In the genomic region with DNA sequence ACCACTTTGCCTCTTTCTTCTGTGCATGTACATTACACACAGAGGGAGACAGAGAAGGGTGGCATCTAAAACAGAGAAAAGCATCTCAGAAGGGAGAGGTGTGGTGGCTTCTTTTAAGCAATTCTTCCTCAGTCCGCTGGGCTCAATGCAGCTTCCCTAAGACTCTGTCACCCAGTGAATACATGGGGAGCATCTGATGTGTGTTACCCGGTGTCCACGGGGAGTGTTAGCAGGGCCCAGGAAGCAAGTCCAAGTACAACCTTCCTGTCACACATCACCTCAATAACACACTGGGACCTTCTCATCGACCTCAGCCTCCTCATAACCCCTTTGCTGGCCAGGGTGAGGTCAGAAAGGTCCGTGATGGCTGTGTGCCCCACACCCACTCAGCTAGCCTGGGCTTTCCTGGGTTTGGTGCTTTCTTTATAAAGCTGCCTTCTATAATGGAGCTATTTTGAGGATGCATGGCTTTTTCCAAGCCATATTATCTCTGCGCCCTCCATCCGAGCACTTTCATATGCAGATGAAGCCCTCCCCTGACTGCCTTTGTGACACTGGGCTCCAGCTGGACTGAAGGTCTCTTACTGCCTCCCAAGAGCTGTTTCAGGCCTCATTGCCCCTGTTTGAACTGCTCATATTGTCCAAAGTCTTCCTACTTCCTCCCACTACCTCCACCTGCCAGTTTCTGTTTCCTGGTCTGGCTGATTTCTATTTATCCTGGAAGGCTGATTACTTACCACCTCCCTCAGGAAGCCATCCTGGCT, we compare ENCODE assay signal across 17 cellular contexts. TPM values are rescaled to one million over a fixed set of nuclear protein-coding genes. Genes with fewer than 3 reads are reported as not detected.
DNase-seq lines count a peak whose midpoint lies in the region; ATAC-seq and TF ChIP-seq lines count a peak whose summit lies in the region.
"Had no signal": no experiment of that assay in that cellular context is flagged by ENCODE, and none has a peak within 500 bp of the region (broad histone marks: within the 10 kb centered on the region; RNA-seq: fewer than 3 reads in every experiment).

No MANE protein-coding gene starts in this region.

- H3K27me3 Mint-ChIP-seq in activated CD4-positive, alpha-beta T cell treated with anti-CD3 and anti-CD28 coated beads, Interleukin-2, amount 10 ng/mL, durations not matched to agents 24 days and 14 days, result no peaks in the 10 kb centered on the region
- H3K27me3 Mint-ChIP-seq in H9 (ENCODE audit: low read depth) (peaks cover 11% of the 10 kb centered on the region), nephron progenitor cell (ENCODE audit: low read depth, poor library complexity) (no peaks in the 10 kb centered on the region)
- H3K27me3 Mint-ChIP-seq in activated T-helper 17 cell treated with anti-CD3 and anti-CD28 coated beads, Interleukin-2, amount 50 U/mL, for 72 hours, result peaks cover under 1% of the 10 kb centered on the region

- H3K4me3 Mint-ChIP-seq in activated CD4-positive, alpha-beta T cell treated with anti-CD3 and anti-CD28 coated beads, Interleukin-2, amount 10 ng/mL, durations not matched to agents 24 days and 14 days, result peak overlapping the region; percentile 26
- peak overlapping the region; percentile 1 to 60; a peak in 4 of 5 replicates for H3K4me3 Mint-ChIP-seq in H9
- peak overlapping the region; percentile 19 for H3K4me3 Mint-ChIP-seq in activated T-helper 17 cell treated with anti-CD3 and anti-CD28 coated beads, Interleukin-2, amount 50 U/mL, for 72 hours
- H3K4me3 Mint-ChIP-seq in nephron progenitor cell, result peak overlapping the region; percentile 18

- no peaks in the 10 kb centered on the region for H3K79me1 ChIP-seq in H9 (ENCODE audit: insufficient read depth, low read depth, low read length, poor library complexity, severe bottlenecking)

- H2AFZ ChIP-seq in H9 (ENCODE audit: low read length), result no peak overlapping the region

- no peak overlapping the region for H3K14ac ChIP-seq in H9 (ENCODE audit: insufficient read depth, low read length)

- no peaks in the 10 kb centered on the region for H3K9me3 Mint-ChIP-seq in activated CD4-positive, alpha-beta T cell treated with anti-CD3 and anti-CD28 coated beads, Interleukin-2, amount 10 ng/mL, durations not matched to agents 24 days and 14 days
- H3K9me3 Mint-ChIP-seq in H9, result no peaks in the 10 kb centered on the region
- H3K9me3 Mint-ChIP-seq in activated T-helper 17 cell treated with anti-CD3 and anti-CD28 coated beads, Interleukin-2, amount 50 U/mL, for 72 hours, result no peaks in the 10 kb centered on the region
- H3K9me3 Mint-ChIP-seq in nephron progenitor cell, result no peaks in the 10 kb centered on the region
- H3K9me3 Mint-ChIP-seq: naive thymus-derived CD4-positive, alpha-beta T cell had no signal

- TF ChIP-seq CTCF in H9 (conservative IDR thresholded peaks at IDR 0.05) (no peak), nephron progenitor cell (IDR thresholded peaks at IDR 0.05) (no peak)

- no peak overlapping the region for H2BK5ac ChIP-seq in H9 (ENCODE audit: insufficient read length, low read length)

- TF ChIP-seq POLR2A in erythroblast (IDR thresholded peaks at IDR 0.05; ENCODE audit: low read length), result no peak

- intact Hi-C loops in activated CD4-positive, alpha-beta T cell treated with anti-CD3 and anti-CD28 coated beads, Interleukin-2, amount 10 ng/mL, durations not matched to agents 24 days and 14 days (cut with micrococcal nuclease), result loop anchor here (2.0 kb wide), 1 partner anchor 18 kb away; no protein-coding TSS in a partner anchor

- no peak overlapping the region for H2BK120ac ChIP-seq in H9 (ENCODE audit: low read depth, low read length, poor library complexity, severe bottlenecking)

- peaks cover 8% of the 10 kb centered on the region for H3K36me3 Mint-ChIP-seq in activated CD4-positive, alpha-beta T cell treated with anti-CD3 and anti-CD28 coated beads, Interleukin-2, amount 10 ng/mL, durations not matched to agents 24 days and 14 days (ENCODE audit: low read depth)
- peaks cover 1 to 9% (median 4%) of the 10 kb centered on the region in 3 experiments; a peak in 5 of 7 replicates for H3K36me3 Mint-ChIP-seq in H9 (ENCODE audit: insufficient read depth in 1 of 3, low read depth in 3 of 3)
- H3K36me3 Mint-ChIP-seq in activated T-helper 17 cell treated with anti-CD3 and anti-CD28 coated beads, Interleukin-2, amount 50 U/mL, for 72 hours (ENCODE audit: low read depth), result no peaks in the 10 kb centered on the region
- H3K36me3 Mint-ChIP-seq in nephron progenitor cell (ENCODE audit: low read depth), result no peaks in the 10 kb centered on the region

- no peak overlapping the region for H3K23ac ChIP-seq in H9 (ENCODE audit: insufficient read length, low read depth, low read length)

- no peaks in the 10 kb centered on the region for H3K27me3 ChIP-seq in H9 (ENCODE audit: insufficient read depth, low read length)
- H3K27me3 ChIP-seq: uterus had no signal

- H3T11ph ChIP-seq in H9 (ENCODE audit: low read length), result no peak overlapping the region

- no peak overlapping the region for H3K56ac ChIP-seq in H9 (ENCODE audit: insufficient read length, low read depth, low read length)

- no peak overlapping the region for H2BK12ac ChIP-seq in H9 (ENCODE audit: insufficient read length, low read depth, low read length)

- peak; percentile 32 for ATAC-seq in activated T-helper 17 cell treated with anti-CD3 and anti-CD28 coated beads, Interleukin-2, amount 50 U/mL, for 72 hours (replicated peaks)
- ATAC-seq in HG03095 (IDR thresholded peaks at IDR 0.05; ENCODE audit: unreplicated experiment), result no peak
- ATAC-seq: naive thymus-derived CD4-positive, alpha-beta T cell; PC-3 had no signal

- H3K79me2 ChIP-seq in H9 (ENCODE audit: insufficient read depth, low read length), result no peaks in the 10 kb centered on the region

- no peak overlapping the region for H2BK20ac ChIP-seq in H9 (ENCODE audit: low read depth, low read length, poor library complexity, severe bottlenecking)

- no peak overlapping the region for H4K91ac ChIP-seq in H9 (ENCODE audit: insufficient read length, low read depth, low read length)

- H3K27ac ChIP-seq in H9 (ENCODE audit: insufficient read length, low read depth, low read length), result no peak overlapping the region
- H3K27ac ChIP-seq: uterus had no signal

- no peak overlapping the region for H3K4ac ChIP-seq in H9 (ENCODE audit: low read depth, low read length)

- no peak overlapping the region for H4K8ac ChIP-seq in H9 (replicated peaks; ENCODE audit: insufficient read length, low read depth, low read length)

- no peaks in the 10 kb centered on the region for H3K9me3 ChIP-seq in H9 (ENCODE audit: control insufficient read depth, low read depth, low read length)
- H3K9me3 ChIP-seq: uterus had no signal

- WGBS in H9 (ENCODE audit: extremely low coverage, insufficient read length, low lambda C conversion rate), result no CpG with 5 or more reads among the region's 7 CpGs

- H3K23me2 ChIP-seq in H9 (ENCODE audit: insufficient read length, low read depth, low read length, poor library complexity, severe bottlenecking), result no peaks in the 10 kb centered on the region

- peak overlapping the region; percentile 9 for H3K18ac ChIP-seq in H9 (ENCODE audit: insufficient read length, low read depth, low read length)

- H3K27ac Mint-ChIP-seq in activated CD4-positive, alpha-beta T cell treated with anti-CD3 and anti-CD28 coated beads, Interleukin-2, amount 10 ng/mL, durations not matched to agents 24 days and 14 days, result peak overlapping the region; percentile 80
- H3K27ac Mint-ChIP-seq in H9, result peak overlapping the region in 2 of 3 experiments; percentile 32 to 54; a peak in 4 of 7 replicates
- peak overlapping the region; percentile 41 for H3K27ac Mint-ChIP-seq in activated T-helper 17 cell treated with anti-CD3 and anti-CD28 coated beads, Interleukin-2, amount 50 U/mL, for 72 hours
- peak overlapping the region; percentile 68 for H3K27ac Mint-ChIP-seq in nephron progenitor cell

- peaks cover 23% of the 10 kb centered on the region for H3K4me1 Mint-ChIP-seq in activated CD4-positive, alpha-beta T cell treated with anti-CD3 and anti-CD28 coated beads, Interleukin-2, amount 10 ng/mL, durations not matched to agents 24 days and 14 days
- H3K4me1 Mint-ChIP-seq in H9 (peaks cover 32% of the 10 kb centered on the region in 2 experiments), nephron progenitor cell (peaks cover 44% of the 10 kb centered on the region)
- H3K4me1 Mint-ChIP-seq in activated T-helper 17 cell treated with anti-CD3 and anti-CD28 coated beads, Interleukin-2, amount 50 U/mL, for 72 hours, result peaks cover 7% of the 10 kb centered on the region

- no peak overlapping the region for H2AK5ac ChIP-seq in H9 (ENCODE audit: insufficient read length, low read length)

- no peak overlapping the region for H2BK15ac ChIP-seq in H9 (ENCODE audit: low read depth, low read length)

- H3K4me2 ChIP-seq in H9 (ENCODE audit: insufficient read depth, insufficient read length, low read length), result peak overlapping the region; percentile 33

- peaks cover 10% of the 10 kb centered on the region; the same call in 1 of the 2 replicates for H3K4me1 ChIP-seq in H9 (ENCODE audit: insufficient read depth, low read length)
- H3K4me1 ChIP-seq: uterus had no signal

- no peak overlapping the region for H4K5ac ChIP-seq in H9 (ENCODE audit: insufficient read length, low read depth, low read length)

- no peak overlapping the region for H3K9ac ChIP-seq in H9 (ENCODE audit: extremely low read depth, insufficient read length, low read length)

- no peaks in the 10 kb centered on the region for H4K20me1 ChIP-seq in H9 (ENCODE audit: control insufficient read depth, insufficient read depth, insufficient read length)

- DNase-seq in activated CD4-positive, alpha-beta T cell treated with anti-CD3 and anti-CD28 coated beads, Interleukin-2, amount 10 ng/mL, durations not matched to agents 24 days and 14 days, result no peak
- no peak for DNase-seq in activated CD4-positive, alpha-beta T cell treated with anti-CD3 and anti-CD28 coated beads for 1 hour
- DNase-seq in H9 (no peak), nephron progenitor cell (no peak), mucosa of gallbladder (ENCODE audit: low spot score) (no peak), erythroblast (lab: John Stamatoyannopoulos, UW) (no peak)
- DNase-seq: activated CD4-positive, alpha-beta T cell treated with anti-CD3 and anti-CD28 coated beads, Interleukin-2, amount 50 U/mL, for 4 hours; anterior cingulate cortex; foreskin fibroblast; GOT3; naive thymus-derived CD4-positive, alpha-beta T cell; NCI-H187; NCI-H510A treated with DMSO at 0.1 percent for 48 hours; PC-3; uterus had no signal

RNA-seq across cellular contexts. Expression of a gene that starts 21.4 kb away (rescaled TPM):
- total RNA-seq in activated CD4-positive, alpha-beta T cell treated with anti-CD3 and anti-CD28 coated beads, Interleukin-2, amount 10 ng/mL, durations not matched to agents 24 days and 14 days, result 14.0 and 16.4 TPM in 2 replicates
- total RNA-seq in H9 (2021), result 7.8 and 8.1 TPM in 2 replicates
- 10 to 100 TPM; 26.8 to 41.9 TPM for total RNA-seq in activated T-helper 17 cell treated with anti-CD3 and anti-CD28 coated beads, Interleukin-2, amount 50 U/mL, for 72 hours
- total RNA-seq in mucosa of gallbladder, result 38.9 TPM
